2 cellular contexts compared by ENCODE assay signal in genomic region chrX:22246620-22247019, GRCh38.
TF ChIP-seq lines count a peak whose summit lies in the region.

No MANE protein-coding gene starts in this region.

TF ChIP-seq in IMR-90, 13 proteins besides CTCF, POLR2A, EP300 and RAD21 (continued from another document):
- TF ChIP-seq, protein P1, sequence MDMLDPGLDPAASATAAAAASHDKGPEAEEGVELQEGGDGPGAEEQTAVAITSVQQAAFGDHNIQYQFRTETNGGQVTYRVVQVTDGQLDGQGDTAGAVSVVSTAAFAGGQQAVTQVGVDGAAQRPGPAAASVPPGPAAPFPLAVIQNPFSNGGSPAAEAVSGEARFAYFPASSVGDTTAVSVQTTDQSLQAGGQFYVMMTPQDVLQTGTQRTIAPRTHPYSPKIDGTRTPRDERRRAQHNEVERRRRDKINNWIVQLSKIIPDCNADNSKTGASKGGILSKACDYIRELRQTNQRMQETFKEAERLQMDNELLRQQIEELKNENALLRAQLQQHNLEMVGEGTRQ (IDR thresholded peaks at IDR 0.05; ENCODE audit: low read depth, low read length) = no peak
- TF ChIP-seq SMC3 (IDR thresholded peaks at IDR 0.05; ENCODE audit: low read depth, low read length) (no peak), RFX5 (IDR thresholded peaks at IDR 0.05; ENCODE audit: low read depth, low read length) (no peak), ELK1 (IDR thresholded peaks at IDR 0.05; ENCODE audit: borderline replicate concordance, low read depth, low read length) (no peak), FOS (IDR thresholded peaks at IDR 0.05; ENCODE audit: low read depth, low read length) (no peak), MXI1 (IDR thresholded peaks at IDR 0.05; ENCODE audit: borderline replicate concordance, low read depth, low read length) (no peak), RCOR1 (IDR thresholded peaks at IDR 0.05; ENCODE audit: insufficient replicate concordance, low read length) (no peak), CHD1 (IDR thresholded peaks at IDR 0.05; ENCODE audit: low read depth, low read length) (no peak), NFE2L2 (IDR thresholded peaks at IDR 0.05; ENCODE audit: low read depth, low read length) (no peak)

TF ChIP-seq in HEK293T, 16 proteins besides CTCF, POLR2A, EP300 and RAD21 (continued from another document):
- no peak for TF ChIP-seq PKNOX1 (IDR thresholded peaks at IDR 0.05)
- no peak for TF ChIP-seq HDGF (IDR thresholded peaks at IDR 0.05; ENCODE audit: borderline replicate concordance)
- TF ChIP-seq SUZ12 (IDR thresholded peaks at IDR 0.05) = no peak
- TF ChIP-seq NFRKB (IDR thresholded peaks at IDR 0.05) = no peak
- no peak for TF ChIP-seq ARNT (IDR thresholded peaks at IDR 0.05)
- TF ChIP-seq ELF4 (IDR thresholded peaks at IDR 0.05) = no peak
- no peak for TF ChIP-seq FOXK2 (IDR thresholded peaks at IDR 0.05)
- no peak for TF ChIP-seq ZNF384 (IDR thresholded peaks at IDR 0.05)
- TF ChIP-seq FOXM1 (IDR thresholded peaks at IDR 0.05; ENCODE audit: borderline replicate concordance) = no peak
